ENCODE assay signal across 11 cellular contexts in genomic region chr1:23694371-23694770, GRCh38. TPM values are rescaled to one million over a fixed set of nuclear protein-coding genes. Genes with fewer than 3 reads are reported as not detected.
A peak's percentile ranks its signal among the peaks of the same experiment; 100 is the strongest.
DNase-seq lines count a peak whose midpoint lies in the region; ATAC-seq and TF ChIP-seq lines count a peak whose summit lies in the region.
"Had no signal": no experiment of that assay in that cellular context is flagged by ENCODE, and none has a peak within 500 bp of the region (broad histone marks: within the 10 kb centered on the region; RNA-seq: fewer than 3 reads in every experiment).

No MANE protein-coding gene starts in this region.

- peaks cover 76% of the 10 kb centered on the region for H3K36me3 ChIP-seq in OCI-LY7 (ENCODE audit: insufficient read depth, low read length)

- CTCF ChIA-PET in activated CD4-positive, alpha-beta T cell treated with anti-CD3 and anti-CD28 coated beads, Interleukin-2, amount 10 ng/mL, durations not matched to agents 7 days and 5 days (lab: Charles Lee), result interaction anchor here (0.7 to 1.9 kb wide), 6 partner anchors 9 to 210 kb away, joined by 3 to 4 read pairs (median 3); no protein-coding TSS in a partner anchor
- CTCF ChIA-PET in OCI-LY7 (lab: Charles Lee; ENCODE audit: unreplicated experiment), result no interaction called here

- H3K4me2 ChIP-seq in OCI-LY7 (ENCODE audit: low read length), result peak overlapping the region; percentile 86

- H3K9me3 Mint-ChIP-seq in activated CD4-positive, alpha-beta T cell treated with anti-CD3 and anti-CD28 coated beads, Interleukin-2, amount 10 ng/mL, durations not matched to agents 7 days and 5 days, result no peaks in the 10 kb centered on the region
- no peaks in the 10 kb centered on the region for H3K9me3 Mint-ChIP-seq in effector memory CD8-positive, alpha-beta T cell

- POLR2A ChIA-PET in activated CD4-positive, alpha-beta T cell treated with anti-CD3 and anti-CD28 coated beads, Interleukin-2, amount 10 ng/mL, durations not matched to agents 7 days and 5 days (lab: Charles Lee), result no interaction called here
- POLR2A ChIA-PET in OCI-LY7 (lab: Charles Lee), result interaction anchor here (0.7 kb wide), 2 partner anchors 18 to 77 kb away, joined by 3 read pairs; no protein-coding TSS in a partner anchor

- DNase-seq in activated CD4-positive, alpha-beta T cell treated with anti-CD3 and anti-CD28 coated beads, Interleukin-2, amount 10 ng/mL, durations not matched to agents 7 days and 5 days, result no peak
- no peak for DNase-seq in activated CD4-positive, alpha-beta T cell treated with anti-CD3 and anti-CD28 coated beads for 48 hours
- DNase-seq in OCI-LY7 (ENCODE audit: low spot score) (no peak), retinal pigment epithelial cell (ENCODE audit: low read depth) (no peak), occipital lobe (lab: John Stamatoyannopoulos, UW) (no peak), NCI-H1048 (lab: John Stamatoyannopoulos, UW) (no peak), NCI-H2029 treated with DMSO at 0.1 percent for 48 hours (lab: John Stamatoyannopoulos, UW) (no peak)
- DNase-seq in effector memory CD8-positive, alpha-beta T cell, result no peak
- DNase-seq: amygdala; NCI-H187; stimulated activated CD4-positive, alpha-beta T cell treated with anti-CD3 and anti-CD28 coated beads, Interleukin-1b, Interleukin-23, amount 100 ng/mL, for 48 hours had no signal

- peaks cover 58% of the 10 kb centered on the region for H4K20me1 ChIP-seq in OCI-LY7 (ENCODE audit: insufficient read depth, low read length)

- no peak for ATAC-seq in effector memory CD8-positive, alpha-beta T cell (replicated peaks)

- peaks cover 67% of the 10 kb centered on the region for H3K4me1 Mint-ChIP-seq in activated CD4-positive, alpha-beta T cell treated with anti-CD3 and anti-CD28 coated beads, Interleukin-2, amount 10 ng/mL, durations not matched to agents 7 days and 5 days
- peaks cover 40 to 60% of the 10 kb centered on the region in 2 donors for H3K4me1 Mint-ChIP-seq in effector memory CD8-positive, alpha-beta T cell (ENCODE audit: low read depth in 2 of 2)

- no TSS peak for BruUV-seq in OCI-LY7 (replicated peaks; lab: Mats Ljungman, UMichigan)

- no peak for TF ChIP-seq CTCF in OCI-LY7 (conservative IDR thresholded peaks at IDR 0.05; ENCODE audit: low read length)
- no peak for TF ChIP-seq CTCF in retinal pigment epithelial cell (conservative IDR thresholded peaks at IDR 0.05; ENCODE audit: low read depth, low read length)

- H2AFZ ChIP-seq in OCI-LY7 (ENCODE audit: low read length), result no peak overlapping the region

- peak overlapping the region; percentile 90 for H3K4me3 ChIP-seq in OCI-LY7 (ENCODE audit: low read depth, low read length, poor library complexity, severe bottlenecking)
- peak overlapping the region; percentile 15 for H3K4me3 ChIP-seq in retinal pigment epithelial cell (ENCODE audit: low read length)

- H3K4me1 ChIP-seq in OCI-LY7 (ENCODE audit: insufficient read depth, low read length, poor library complexity, severe bottlenecking), result peaks cover 40% of the 10 kb centered on the region

- intact Hi-C loops in OCI-LY7 (cut with micrococcal nuclease; ENCODE audit: unreplicated experiment), result loop anchor here (5.0 kb wide), 1 partner anchor 352 kb away; the partner anchor contains the start of gene HNRNPR

- H3K27me3 Mint-ChIP-seq in activated CD4-positive, alpha-beta T cell treated with anti-CD3 and anti-CD28 coated beads, Interleukin-2, amount 10 ng/mL, durations not matched to agents 7 days and 5 days, result no peaks in the 10 kb centered on the region
- H3K27me3 Mint-ChIP-seq in effector memory CD8-positive, alpha-beta T cell, result no peaks in the 10 kb centered on the region

- peaks cover 70% of the 10 kb centered on the region for H3K36me3 Mint-ChIP-seq in activated CD4-positive, alpha-beta T cell treated with anti-CD3 and anti-CD28 coated beads, Interleukin-2, amount 10 ng/mL, durations not matched to agents 7 days and 5 days (ENCODE audit: low read depth)
- peaks cover 79% of the 10 kb centered on the region for H3K36me3 Mint-ChIP-seq in effector memory CD8-positive, alpha-beta T cell (ENCODE audit: insufficient read depth)

- H3K79me2 ChIP-seq in OCI-LY7 (ENCODE audit: insufficient read depth, low read depth, low read length), result peaks cover 82% of the 10 kb centered on the region

- peak overlapping the region; percentile 12 for H3K27ac Mint-ChIP-seq in activated CD4-positive, alpha-beta T cell treated with anti-CD3 and anti-CD28 coated beads, Interleukin-2, amount 10 ng/mL, durations not matched to agents 7 days and 5 days
- peak overlapping the region; percentile 80 to 86 for H3K27ac Mint-ChIP-seq in effector memory CD8-positive, alpha-beta T cell

- H3K4me3 Mint-ChIP-seq in activated CD4-positive, alpha-beta T cell treated with anti-CD3 and anti-CD28 coated beads, Interleukin-2, amount 10 ng/mL, durations not matched to agents 7 days and 5 days, result peak overlapping the region; percentile 98
- H3K4me3 Mint-ChIP-seq in effector memory CD8-positive, alpha-beta T cell, result peak overlapping the region; percentile 93 to 95

- H3K9me2 ChIP-seq in OCI-LY7 (ENCODE audit: insufficient read depth, low read length), result no peaks in the 10 kb centered on the region

- no peak overlapping the region for H3K27ac ChIP-seq in OCI-LY7 (ENCODE audit: low read depth, low read length, poor library complexity, severe bottlenecking)

- no peaks in the 10 kb centered on the region for H3K9me3 ChIP-seq in OCI-LY7 (ENCODE audit: low read length)

RNA-seq across cellular contexts. Expression of gene RPL11, which starts 2.8 kb away (rescaled TPM):
- 1,000 to 10,000 TPM; 1,078 to 1,188 TPM for total RNA-seq in activated CD4-positive, alpha-beta T cell treated with anti-CD3 and anti-CD28 coated beads, Interleukin-2, amount 10 ng/mL, durations not matched to agents 7 days and 5 days
- 1,891 and 2,496 TPM in 2 replicates for total RNA-seq in OCI-LY7 (2014; rRNA removed; shearing (Covaris generic))
- total RNA-seq in OCI-LY7 (2022) (1,767 and 1,774 TPM in 2 replicates), occipital lobe (852 TPM)

RNA-seq across cellular contexts. Expression of gene ELOA, which starts 48.9 kb away (rescaled TPM):
- 10 to 100 TPM; 29.8 to 33.5 TPM for total RNA-seq in activated CD4-positive, alpha-beta T cell treated with anti-CD3 and anti-CD28 coated beads, Interleukin-2, amount 10 ng/mL, durations not matched to agents 7 days and 5 days
- total RNA-seq in OCI-LY7 (2014; rRNA removed; shearing (Covaris generic)), result 24.7 and 29.1 TPM in 2 replicates
- 35.8 and 41.0 TPM in 2 replicates for total RNA-seq in OCI-LY7 (2022)
- total RNA-seq in occipital lobe, result 23.7 TPM
